8 cellular contexts compared by ENCODE assay signal in genomic region chr4:148550788-148551187, GRCh38.
"Had no signal": no experiment of that assay in that cellular context is flagged by ENCODE, and none has a peak within 500 bp of the region (broad histone marks: within the 10 kb centered on the region; RNA-seq: fewer than 3 reads in every experiment).

No MANE protein-coding gene starts in this region.

- DNase-seq: GDM1, GF-D8 had no signal

- ATAC-seq: GM12878 had no signal

- H3K4me3 ChIP-seq: GM12878 had no signal

- FAIRE-seq: G401.6, GM12878, GM12891, GM12892, GM18507, GM19239 had no signal
